9 cellular contexts compared by ENCODE assay signal in genomic region chr13:109779876-109780516, GRCh38. TPM values are rescaled to one million over a fixed set of nuclear protein-coding genes. Genes with fewer than 3 reads are reported as not detected.
DNase-seq lines count a peak whose midpoint lies in the region; ATAC-seq and TF ChIP-seq lines count a peak whose summit lies in the region.
"Had no signal": no experiment of that assay in that cellular context is flagged by ENCODE, and none has a peak within 500 bp of the region (broad histone marks: within the 10 kb centered on the region; RNA-seq: fewer than 3 reads in every experiment).

No MANE protein-coding gene starts in this region.

- CTCF ChIA-PET in WTC11 (lab: Charles Lee), result interaction anchor here (1.1 kb wide), 1 partner anchor 819 kb away, joined by 3 read pairs; no protein-coding TSS in a partner anchor

- 17 to 38% methylated on average over 4 to 7 of the region's 7 CpGs for WGBS in gastroesophageal sphincter (ENCODE audit: low coverage in 1 of 2), 2 donors
- 56 to 68% (median 63%) methylated on average over 7 of the region's 7 CpGs for WGBS in stomach, 5 donors

- peak overlapping the region; percentile 46 to 98 (median 72) for H3K27ac ChIP-seq in gastroesophageal sphincter
- peak overlapping the region in 3 of 5 donors; percentile 20 to 77 (median 75) for H3K27ac ChIP-seq in stomach

- peak overlapping the region; percentile 45 to 82 for H3K4me3 ChIP-seq in gastroesophageal sphincter
- H3K4me3 ChIP-seq in stomach, result peak overlapping the region; percentile 77 to 84 (median 82)

- H3K36me3 Mint-ChIP-seq in activated CD4-positive, alpha-beta T cell treated with anti-CD3 and anti-CD28 coated beads, Interleukin-2, amount 10 ng/mL, durations not matched to agents 24 days and 14 days (ENCODE audit: low read depth), result peaks cover 8% of the 10 kb centered on the region
- H3K36me3 Mint-ChIP-seq in WTC11, result peaks cover 11% of the 10 kb centered on the region

- H3K9me3 Mint-ChIP-seq in activated CD4-positive, alpha-beta T cell treated with anti-CD3 and anti-CD28 coated beads, Interleukin-2, amount 10 ng/mL, durations not matched to agents 24 days and 14 days, result no peaks in the 10 kb centered on the region
- H3K9me3 Mint-ChIP-seq in WTC11, result no peaks in the 10 kb centered on the region

- TF ChIP-seq CTCF in WTC11 (IDR thresholded peaks at IDR 0.05) (no peak), gastroesophageal sphincter (IDR thresholded peaks at IDR 0.05) (no peak), stomach (IDR thresholded peaks at IDR 0.05) (no peak)

- intact Hi-C loops in activated CD4-positive, alpha-beta T cell treated with anti-CD3 and anti-CD28 coated beads, Interleukin-2, amount 10 ng/mL, durations not matched to agents 24 days and 14 days (cut with micrococcal nuclease), result loop anchor here (5.0 kb wide), 1 partner anchor 88 kb away; no protein-coding TSS in a partner anchor
- intact Hi-C loops in stomach (cut with DNase I; ENCODE audit: low total_unique reads), result no loop called here

- H3K27me3 ChIP-seq in gastroesophageal sphincter, result no peaks in the 10 kb centered on the region
- no peaks in the 10 kb centered on the region for H3K27me3 ChIP-seq in stomach

- TF ChIP-seq POLR2A in gastroesophageal sphincter (IDR thresholded peaks at IDR 0.05) (no peak), stomach (IDR thresholded peaks at IDR 0.05) (no peak)

- ATAC-seq in WTC11 (no peak), gastroesophageal sphincter (no peak)

- peaks cover 35% of the 10 kb centered on the region for H3K4me1 Mint-ChIP-seq in activated CD4-positive, alpha-beta T cell treated with anti-CD3 and anti-CD28 coated beads, Interleukin-2, amount 10 ng/mL, durations not matched to agents 24 days and 14 days
- peaks cover 47% of the 10 kb centered on the region for H3K4me1 Mint-ChIP-seq in WTC11

- no peak overlapping the region for H3K27ac Mint-ChIP-seq in activated CD4-positive, alpha-beta T cell treated with anti-CD3 and anti-CD28 coated beads, Interleukin-2, amount 10 ng/mL, durations not matched to agents 24 days and 14 days
- H3K27ac Mint-ChIP-seq in WTC11, result peak overlapping the region; percentile 35

- DNase-seq in activated CD4-positive, alpha-beta T cell treated with anti-CD3 and anti-CD28 coated beads, Interleukin-2, amount 10 ng/mL, durations not matched to agents 24 days and 14 days, result peak; percentile 54
- DNase-seq in activated CD4-positive, alpha-beta T cell treated with anti-CD3 and anti-CD28 coated beads, Interleukin-2, amount 50 U/mL, for 1 hour, result no peak
- DNase-seq in WTC11 (ENCODE audit: low spot score) (no peak), stomach (no peak), pons (ENCODE audit: low spot score) (no peak), CD1c-positive myeloid dendritic cell (ENCODE audit: extremely low spot score) (no peak)
- no peak for DNase-seq in stimulated activated CD4-positive, alpha-beta T cell treated with anti-CD3 and anti-CD28 coated beads, Interleukin-15, amount 100 ng/mL, for 24 hours
- DNase-seq: NCI-H1436 treated with DMSO at 0.1 percent for 48 hours had no signal

- no peaks in the 10 kb centered on the region for H3K9me3 ChIP-seq in gastroesophageal sphincter
- H3K9me3 ChIP-seq in stomach, result no peaks in the 10 kb centered on the region

- POLR2A ChIA-PET in WTC11 (lab: Charles Lee), result interaction anchor here (0.9 kb wide), 1 partner anchor 11 kb away, joined by 3 read pairs; no protein-coding TSS in a partner anchor

- TF ChIP-seq EP300 in gastroesophageal sphincter (IDR thresholded peaks at IDR 0.05), result no peak
- TF ChIP-seq EP300 in stomach (IDR thresholded peaks at IDR 0.05), result no peak

- H3K4me1 ChIP-seq in gastroesophageal sphincter (peaks cover 0 to 88% (median 6%) of the 10 kb centered on the region in 3 donors), stomach (peaks cover 46 to 89% (median 72%) of the 10 kb centered on the region in 4 donors)

- H3K4me3 Mint-ChIP-seq in activated CD4-positive, alpha-beta T cell treated with anti-CD3 and anti-CD28 coated beads, Interleukin-2, amount 10 ng/mL, durations not matched to agents 24 days and 14 days, result peak overlapping the region; percentile 64
- peak overlapping the region; percentile 61 for H3K4me3 Mint-ChIP-seq in WTC11

- peaks cover 0 to 47% of the 10 kb centered on the region in 2 donors for H3K36me3 ChIP-seq in gastroesophageal sphincter
- peaks cover 20 to 38% (median 32%) of the 10 kb centered on the region in 4 donors for H3K36me3 ChIP-seq in stomach

- H3K27me3 Mint-ChIP-seq in activated CD4-positive, alpha-beta T cell treated with anti-CD3 and anti-CD28 coated beads, Interleukin-2, amount 10 ng/mL, durations not matched to agents 24 days and 14 days, result no peaks in the 10 kb centered on the region
- no peaks in the 10 kb centered on the region for H3K27me3 Mint-ChIP-seq in WTC11 (ENCODE audit: low read depth)

TF ChIP-seq in WTC11, 78 proteins besides CTCF, POLR2A, EP300 and RAD21:
- TF ChIP-seq JAZF1 (CRISPR knock-in tag; IDR thresholded peaks at IDR 0.05), result no peak

RNA-seq across cellular contexts. Expression of gene IRS2, which starts 6.4 kb away (rescaled TPM):
- total RNA-seq in activated CD4-positive, alpha-beta T cell treated with anti-CD3 and anti-CD28 coated beads, Interleukin-2, amount 10 ng/mL, durations not matched to agents 24 days and 14 days, result 3.2 and 3.5 TPM in 2 replicates
- 17.9 to 20.5 TPM (median 18.6 TPM) in 3 replicates for total RNA-seq in WTC11 (2021)
- total RNA-seq in gastroesophageal sphincter, result 10 to 100 TPM; 29.8 to 69.3 (median 49.4) TPM
- 10 to 100 TPM; 10.7 to 24.1 (median 18.7) TPM for total RNA-seq in stomach
- 1 to 10 TPM; 2.7 to 3.7 (median 3.5) TPM for polyA plus RNA-seq in stomach
